In genomic region chr15:30493947-30494346, GRCh38 we compare ENCODE assay signal across 3 cellular contexts. TPM values are rescaled to one million over a fixed set of nuclear protein-coding genes. Genes with fewer than 3 reads are reported as not detected.
"Had no signal": no experiment of that assay in that cellular context is flagged by ENCODE, and none has a peak within 500 bp of the region (broad histone marks: within the 10 kb centered on the region; RNA-seq: fewer than 3 reads in every experiment).

No MANE protein-coding gene starts in this region.

RNA-seq across cellular contexts. Expression of gene GOLGA8Q, which starts 57.9 kb away (rescaled TPM):
- total RNA-seq: neural crest cell, smooth muscle cell had no signal
- polyA plus RNA-seq: naive thymus-derived CD8-positive, alpha-beta T cell; smooth muscle cell had no signal
